In the genomic region with DNA sequence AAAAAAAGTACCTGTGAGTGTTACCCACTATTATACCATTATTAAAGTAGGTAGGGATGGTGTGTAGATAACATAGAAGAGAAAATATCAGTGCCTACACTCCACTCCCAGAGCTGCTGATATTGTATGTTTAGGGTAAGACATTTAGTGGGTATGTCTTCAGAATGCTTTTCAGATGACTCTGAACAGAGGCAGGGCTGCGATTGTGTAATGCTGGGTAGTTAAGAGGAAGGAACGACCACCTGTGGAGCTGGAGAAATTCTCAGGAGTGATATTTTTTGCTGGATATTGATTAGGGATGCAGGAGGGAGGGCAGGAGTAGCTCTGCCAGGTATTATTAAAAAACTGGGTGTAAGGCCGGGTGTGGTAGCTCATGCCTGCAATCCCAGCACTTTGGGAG, we compare ENCODE assay signal across 19 cellular contexts. TPM values are rescaled to one million over a fixed set of nuclear protein-coding genes. Genes with fewer than 3 reads are reported as not detected.
DNase-seq lines count a peak whose midpoint lies in the region; ATAC-seq, FAIRE-seq and TF ChIP-seq lines count a peak whose summit lies in the region.
"Had no signal": no experiment of that assay in that cellular context is flagged by ENCODE, and none has a peak within 500 bp of the region (broad histone marks: within the 10 kb centered on the region; RNA-seq: fewer than 3 reads in every experiment).

No MANE protein-coding gene starts in this region.

- RAD21 ChIA-PET in HCT116 (lab: Charles Lee; ENCODE audit: low non-redundant PET in 1 of 2, low total read pairs in 2 of 2, uncharacterized antibody in 2 of 2, unreplicated experiment in 2 of 2) = no interaction called here

- peaks cover 69% of the 10 kb centered on the region for H3K79me2 ChIP-seq in HCT116 (ENCODE audit: insufficient read depth, low read length)
- H3K79me2 ChIP-seq in keratinocyte (ENCODE audit: control insufficient read depth, insufficient read depth, low read length) = peaks cover 48% of the 10 kb centered on the region

- no peak overlapping the region for H3K27ac ChIP-seq in CD4-positive, alpha-beta memory T cell (ENCODE audit: low read depth, low read length)
- H3K27ac ChIP-seq in HCT116 (ENCODE audit: low read depth, low read length) (no peak overlapping the region), keratinocyte (ENCODE audit: control insufficient read depth, insufficient read depth, low read length) (no peak overlapping the region)
- H3K27ac ChIP-seq: ovary had no signal

- TF ChIP-seq CTCF in HCT116 (IDR thresholded peaks at IDR 0.05 in 2 of 3, conservative IDR thresholded peaks at IDR 0.05 in 1 of 3; ENCODE audit: borderline replicate concordance in 1 of 3, insufficient read depth in 1 of 3, low read depth in 2 of 3, low read length in 2 of 3) (no peak), keratinocyte (optimal IDR thresholded peaks at IDR 0.05 in 1 of 3, IDR thresholded peaks at IDR 0.05 in 1 of 3, conservative IDR thresholded peaks at IDR 0.05 in 1 of 3; ENCODE audit: extremely low read depth in 1 of 3, insufficient read depth in 2 of 3, low read length in 3 of 3) (no peak)

- no peak for TF ChIP-seq POLR2A in HCT116 (IDR thresholded peaks at IDR 0.05; ENCODE audit: borderline replicate concordance, extremely low read depth, insufficient read depth, insufficient read length)

- CTCF ChIA-PET in CD4-positive, alpha-beta memory T cell (lab: Charles Lee; ENCODE audit: partially characterized antibody) = interaction anchor here (1.4 kb wide), 1 partner anchor 50 kb away, joined by 3 read pairs; no protein-coding TSS in a partner anchor
- CTCF ChIA-PET in HCT116 (lab: Charles Lee) = no interaction called here

- no peaks in the 10 kb centered on the region for H3K27me3 ChIP-seq in CD4-positive, alpha-beta memory T cell (ENCODE audit: insufficient read depth, low read length)
- H3K27me3 ChIP-seq in HCT116 (ENCODE audit: insufficient read depth, low read length) = no peaks in the 10 kb centered on the region
- H3K27me3 ChIP-seq in keratinocyte (ENCODE audit: control insufficient read depth, extremely low read depth, insufficient read depth, low read length) = no peaks in the 10 kb centered on the region
- H3K27me3 ChIP-seq: ovary had no signal

- H3K4me1 ChIP-seq in CD4-positive, alpha-beta memory T cell (ENCODE audit: insufficient read depth, low read length) = peaks cover 40% of the 10 kb centered on the region
- peaks cover 21 to 53% of the 10 kb centered on the region in 2 experiments for H3K4me1 ChIP-seq in HCT116 (ENCODE audit: control insufficient read depth in 1 of 2, insufficient read depth in 2 of 2, low read length in 2 of 2)
- H3K4me1 ChIP-seq in keratinocyte (ENCODE audit: control insufficient read depth, extremely low read depth, insufficient read depth, low read length) = peaks cover 30% of the 10 kb centered on the region

- ATAC-seq in HCT116 (no peak), GM18519 (IDR thresholded peaks at IDR 0.05; ENCODE audit: low FRiP score, unreplicated experiment) (no peak), HG03432 (IDR thresholded peaks at IDR 0.05; ENCODE audit: unreplicated experiment) (no peak)
- ATAC-seq: K562 had no signal

- peaks cover 3% of the 10 kb centered on the region for H3K9me1 ChIP-seq in keratinocyte (ENCODE audit: control insufficient read depth, extremely low read depth, insufficient read depth, low read length)

- intact Hi-C loops in CD4-positive, alpha-beta memory T cell (cut with micrococcal nuclease) = loop anchor here (10.0 kb wide), 1 partner anchor 51 kb away; no protein-coding TSS in a partner anchor
- intact Hi-C loops in HCT116 (cut with micrococcal nuclease) = no loop called here

- H3K4me2 ChIP-seq in HCT116 (ENCODE audit: low read length) = peak overlapping the region; percentile 60
- peak overlapping the region; percentile 36 for H3K4me2 ChIP-seq in keratinocyte (ENCODE audit: control insufficient read depth, extremely low read depth, insufficient read depth, low read depth, low read length)

- no peak for TF ChIP-seq RAD21 in HCT116 (IDR thresholded peaks at IDR 0.05; ENCODE audit: low read depth)

- H3K4me1 Mint-ChIP-seq in CD4-positive, alpha-beta memory T cell = peaks cover 36 to 76% (median 52%) of the 10 kb centered on the region in 4 donors

- peaks cover 0 to 6% (median 0%) of the 10 kb centered on the region in 8 donors for H3K9me3 Mint-ChIP-seq in CD4-positive, alpha-beta memory T cell

- dilution Hi-C loops in keratinocyte (cut with MboI; ENCODE audit: extremely low pct_ligation_motif_present, low sequenced_read_pairs) = no loop called here

- H2AFZ ChIP-seq in HCT116 (ENCODE audit: low read depth, low read length, poor library complexity, severe bottlenecking) (no peak overlapping the region), keratinocyte (ENCODE audit: control insufficient read depth, low read length) (no peak overlapping the region)

- peak overlapping the region in 6 of 8 donors; percentile 15 to 79 (median 54) for H3K4me3 Mint-ChIP-seq in CD4-positive, alpha-beta memory T cell

- no peaks in the 10 kb centered on the region for H3K9me2 ChIP-seq in HCT116 (ENCODE audit: insufficient read depth)

- no peaks in the 10 kb centered on the region for H3K27me3 Mint-ChIP-seq in CD4-positive, alpha-beta memory T cell

- peaks cover 28 to 48% of the 10 kb centered on the region in 2 donors for H3K36me3 Mint-ChIP-seq in CD4-positive, alpha-beta memory T cell

- FAIRE-seq in keratinocyte (lab: Jason Lieb, UNC) = no peak
- FAIRE-seq: D721Med, K562 had no signal

- no peaks in the 10 kb centered on the region for H4K20me1 ChIP-seq in HCT116 (ENCODE audit: insufficient read depth)
- H4K20me1 ChIP-seq in keratinocyte (ENCODE audit: control insufficient read depth, extremely low read depth, insufficient read depth, low read length) = no peaks in the 10 kb centered on the region

- DNase-seq in CD4-positive, alpha-beta memory T cell = no peak
- DNase-seq in HCT116 (ENCODE audit: low read depth, low spot score) (no peak), amniotic epithelial cell (ENCODE audit: low read depth) (peak; percentile 62), keratinocyte (ENCODE audit: low read depth, low spot score) (no peak), NCI-H2029 treated with DMSO at 0.1 percent for 48 hours (lab: John Stamatoyannopoulos, UW) (no peak), NAMALWA (ENCODE audit: low spot score) (no peak)
- DNase-seq: activated CD8-positive, alpha-beta memory T cell treated with anti-CD3 and anti-CD28 coated beads, Interleukin-2, amount 50 U/mL, for 4 hours; central memory CD4-positive, alpha-beta T cell; foreskin melanocyte; kidney glomerular epithelial cell; NCI-H2107; ovary; stimulated activated CD4-positive, alpha-beta T cell treated with anti-CD3 and anti-CD28 coated beads, Interleukin-4, amount 100 ng/mL, for 1 hour; T-helper 9 cell had no signal

- peak overlapping the region in 5 of 7 donors; percentile 21 to 90 (median 77) for H3K27ac Mint-ChIP-seq in CD4-positive, alpha-beta memory T cell

- POLR2A ChIA-PET in CD4-positive, alpha-beta memory T cell (lab: Charles Lee; ENCODE audit: partially characterized antibody) = no interaction called here
- POLR2A ChIA-PET in HCT116 (lab: Charles Lee) = no interaction called here

- no TSS peak for BruUV-seq in HCT116 (replicated peaks; lab: Mats Ljungman, UMichigan)

- H3K9ac ChIP-seq in HCT116 (ENCODE audit: low read length) (no peak overlapping the region), keratinocyte (ENCODE audit: control insufficient read depth, extremely low read depth, insufficient read depth, low read length) (no peak overlapping the region)

- H3K9me3 ChIP-seq in CD4-positive, alpha-beta memory T cell (ENCODE audit: control insufficient read depth in 1 of 2, low read length in 2 of 2) = no peaks in the 10 kb centered on the region
- H3K9me3 ChIP-seq in HCT116 (ENCODE audit: control insufficient read depth in 1 of 2, insufficient read depth in 1 of 2, low read depth in 1 of 2, low read length in 2 of 2) (no peaks in the 10 kb centered on the region), keratinocyte (ENCODE audit: control insufficient read depth, low read depth, low read length) (no peaks in the 10 kb centered on the region)
- H3K9me3 ChIP-seq: HAP-1, ovary had no signal

- no peak overlapping the region for H3K4me3 ChIP-seq in CD4-positive, alpha-beta memory T cell (ENCODE audit: low read length in 2 of 2)
- H3K4me3 ChIP-seq in HCT116 (replicated peaks in 1 of 2; ENCODE audit: low read depth in 1 of 2, low read length in 2 of 2) = no peak overlapping the region
- H3K4me3 ChIP-seq in keratinocyte (ENCODE audit: control insufficient read depth in 2 of 3, extremely low read depth in 1 of 3, insufficient read depth in 2 of 3, low read depth in 1 of 3, low read length in 3 of 3) = no peak overlapping the region
- H3K4me3 ChIP-seq: HAP-1, K562, ovary had no signal

- peaks cover 8% of the 10 kb centered on the region for H3K36me3 ChIP-seq in CD4-positive, alpha-beta memory T cell (ENCODE audit: insufficient read depth, low read length)
- H3K36me3 ChIP-seq in HCT116 (ENCODE audit: control insufficient read depth in 1 of 2, insufficient read depth in 2 of 2, low read length in 2 of 2) (peaks cover 8 to 17% of the 10 kb centered on the region in 2 experiments; a peak in 2 of 4 replicates), keratinocyte (ENCODE audit: control insufficient read depth in 2 of 2, extremely low read depth in 1 of 2, insufficient read depth in 2 of 2, low read length in 2 of 2) (peaks cover 4% of the 10 kb centered on the region in 2 experiments)
- H3K36me3 ChIP-seq: ovary had no signal

RNA-seq across cellular contexts. Expression of gene CNOT11, which starts 2.8 kb away (rescaled TPM):
- 10 to 100 TPM; 53.8 to 56.9 TPM for total RNA-seq in CD4-positive, alpha-beta memory T cell
- 10 to 100 TPM; 62.2 to 75.5 TPM for polyA plus RNA-seq in CD4-positive, alpha-beta memory T cell
- total RNA-seq in HCT116 (2021; ENCODE audit: unreplicated experiment) = 57.8 TPM
- 22.7 and 29.4 TPM in 2 replicates for polyA plus RNA-seq in HCT116 (2012)
- polyA plus RNA-seq in keratinocyte = 46.0 to 83.1 TPM (median 81.1 TPM) in 3 replicates
- polyA plus RNA-seq in keratinocyte (2011; ENCODE audit: low read depth) = 20.8 TPM
- 69.5 and 98.6 TPM in 2 replicates for polyA plus RNA-seq in keratinocyte (2011; cell fraction: cytosol; rRNA removed)
- 90.7 and 95.7 TPM in 2 replicates for polyA plus RNA-seq in keratinocyte (2011; cell fraction: nucleus; rRNA removed)
- polyA plus RNA-seq in keratinocyte (2012; ENCODE audit: low replicate concordance) = 25.7 and 29.6 TPM in 2 replicates
- polyA minus RNA-seq in keratinocyte = 48.2 to 76.0 TPM (median 73.5 TPM) in 3 replicates
- polyA minus RNA-seq in keratinocyte (2011; cell fraction: cytosol; rRNA and poly(A)+ RNA removed) = 39.1 TPM
- polyA minus RNA-seq in keratinocyte (2011; cell fraction: nucleus; rRNA and poly(A)+ RNA removed) = 21.6 and 33.7 TPM in 2 replicates

RNA-seq across cellular contexts. Expression of gene RNF149, which starts 53.0 kb away (rescaled TPM):
- total RNA-seq in CD4-positive, alpha-beta memory T cell = 100 to 1,000 TPM; 138 to 154 TPM
- polyA plus RNA-seq in CD4-positive, alpha-beta memory T cell = 10 to 100 TPM; 67.6 to 94.6 TPM
- total RNA-seq in HCT116 (2021; ENCODE audit: unreplicated experiment) = 40.2 TPM
- polyA plus RNA-seq in HCT116 (2012) = 17.1 and 20.1 TPM in 2 replicates
- polyA plus RNA-seq in keratinocyte = 40.5 to 68.0 TPM (median 47.1 TPM) in 3 replicates
- 33.8 TPM for polyA plus RNA-seq in keratinocyte (2011; ENCODE audit: low read depth)
- 14.7 and 27.4 TPM in 2 replicates for polyA plus RNA-seq in keratinocyte (2011; cell fraction: cytosol; rRNA removed)
- 87.2 and 116 TPM in 2 replicates for polyA plus RNA-seq in keratinocyte (2011; cell fraction: nucleus; rRNA removed)
- 44.1 and 71.2 TPM in 2 replicates for polyA plus RNA-seq in keratinocyte (2012; ENCODE audit: low replicate concordance)
- polyA minus RNA-seq in keratinocyte = 14.3 to 51.5 TPM (median 30.2 TPM) in 3 replicates
- polyA minus RNA-seq in keratinocyte (2011; cell fraction: cytosol; rRNA and poly(A)+ RNA removed) = 34.9 TPM
- polyA minus RNA-seq in keratinocyte (2011; cell fraction: nucleus; rRNA and poly(A)+ RNA removed) = 64.6 and 83.7 TPM in 2 replicates
